In the genomic region with DNA sequence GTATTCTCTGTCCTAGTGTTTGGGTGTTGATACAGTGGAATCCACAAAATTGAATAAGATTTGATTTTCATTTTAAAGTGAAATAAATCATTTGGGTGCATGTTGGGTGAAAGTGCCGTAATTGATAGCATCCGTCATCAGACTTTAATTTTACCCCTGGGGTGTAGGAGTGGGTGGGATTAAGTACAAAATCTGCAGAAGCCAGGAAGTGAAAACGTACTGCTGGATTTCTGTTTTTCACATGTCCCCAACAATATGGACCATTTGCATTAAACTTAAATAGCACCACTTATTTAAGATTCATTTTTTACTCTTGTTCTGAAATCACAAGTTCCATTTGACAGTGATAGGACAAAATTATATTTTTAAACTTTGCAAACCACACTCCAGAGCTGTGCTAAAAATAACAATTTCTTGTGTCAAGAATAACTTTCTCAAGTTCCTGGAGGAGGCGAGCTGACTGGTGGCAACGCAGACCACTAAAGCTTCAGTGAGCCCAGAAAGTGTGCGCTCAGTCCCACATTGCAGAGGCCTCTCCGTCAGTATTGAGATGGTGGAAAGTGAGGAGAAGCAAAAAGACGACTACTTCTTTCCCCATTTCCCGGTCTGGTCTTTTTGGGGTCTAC, we compare ENCODE assay signal across 15 cellular contexts.
DNase-seq lines count a peak whose midpoint lies in the region; ATAC-seq and TF ChIP-seq lines count a peak whose summit lies in the region.
"Had no signal": no experiment of that assay in that cellular context is flagged by ENCODE, and none has a peak within 500 bp of the region (broad histone marks: within the 10 kb centered on the region; RNA-seq: fewer than 3 reads in every experiment).

No MANE protein-coding gene starts in this region.

- H3K27me3 Mint-ChIP-seq in T-helper 1 cell treated with Interleukin-12 subunit alpha and Interleukin-12 subunit beta and Interleukin-4 antibody, amounts not matched to agents 30 μg/mL and 1 μg/mL, for 36 hours (ENCODE audit: low read depth): no peaks in the 10 kb centered on the region
- H3K27me3 Mint-ChIP-seq in central memory CD8-positive, alpha-beta T cell: no peaks in the 10 kb centered on the region

- no peak overlapping the region for H3K4me3 Mint-ChIP-seq in T-helper 1 cell treated with Interleukin-12 subunit alpha and Interleukin-12 subunit beta and Interleukin-4 antibody, amounts not matched to agents 30 μg/mL and 1 μg/mL, for 36 hours
- no peak overlapping the region for H3K4me3 Mint-ChIP-seq in central memory CD8-positive, alpha-beta T cell

- peaks cover 79% of the 10 kb centered on the region for H3K4me1 Mint-ChIP-seq in T-helper 1 cell treated with Interleukin-12 subunit alpha and Interleukin-12 subunit beta and Interleukin-4 antibody, amounts not matched to agents 30 μg/mL and 1 μg/mL, for 36 hours (ENCODE audit: low read depth)
- peaks cover 91% of the 10 kb centered on the region for H3K4me1 Mint-ChIP-seq in central memory CD8-positive, alpha-beta T cell

- no peak for DNase-seq in T-helper 1 cell
- DNase-seq in central memory CD8-positive, alpha-beta T cell (ENCODE audit: low spot score in 2 of 2): no peak
- DNase-seq in adrenal gland: no peak
- no peak for DNase-seq in NCI-H510A treated with DMSO at 0.1 percent for 48 hours (lab: John Stamatoyannopoulos, UW)
- DNase-seq: 8988T; activated CD4-positive, alpha-beta T cell treated with anti-CD3 and anti-CD28 coated beads for 1 hour; activated gamma-delta T cell treated with Interleukin-2 at 50 U/mL for 16 hours; NCI-H1105 treated with DMSO at 0.1 percent for 48 hours; NCI-H774; SJCRH30; stimulated activated CD4-positive, alpha-beta T cell treated with anti-CD3 and anti-CD28 coated beads, Interleukin-2, amount 100 ng/mL, for 48 hours had no signal

- peak overlapping the region; percentile 4 to 34 (median 23) for H3K9ac ChIP-seq in skeletal muscle tissue (ENCODE audit: low read depth in 1 of 3, low read length in 3 of 3)

- no peak for TF ChIP-seq CTCF in adrenal gland (IDR thresholded peaks at IDR 0.05)

- H3K27ac Mint-ChIP-seq in T-helper 1 cell treated with Interleukin-12 subunit alpha and Interleukin-12 subunit beta and Interleukin-4 antibody, amounts not matched to agents 30 μg/mL and 1 μg/mL, for 36 hours: peak overlapping the region; percentile 13
- H3K27ac Mint-ChIP-seq in central memory CD8-positive, alpha-beta T cell (ENCODE audit: low read depth): peak overlapping the region; percentile 82

- peak overlapping the region; percentile 26 for H3K27ac ChIP-seq in skeletal muscle tissue (ENCODE audit: low read depth, low read length)
- peak overlapping the region in 1 of 5 donors; percentile 26 for H3K27ac ChIP-seq in adrenal gland
- H3K27ac ChIP-seq: SJCRH30 had no signal

- intact Hi-C loops in adrenal gland (cut with DNase I): no loop called here

- H3K27me3 ChIP-seq in skeletal muscle tissue (ENCODE audit: control insufficient read depth in 3 of 3, insufficient read depth in 3 of 3, low read length in 3 of 3): no peaks in the 10 kb centered on the region
- H3K27me3 ChIP-seq in adrenal gland: no peaks in the 10 kb centered on the region
- H3K27me3 ChIP-seq: SJCRH30 had no signal

- TF ChIP-seq POLR2A in adrenal gland (IDR thresholded peaks at IDR 0.05): no peak

- WGBS in adrenal gland, 4 donors: 81 to 91% (median 86%) methylated on average over 9 of the region's 9 CpGs

- peaks cover 25% of the 10 kb centered on the region for H3K36me3 Mint-ChIP-seq in T-helper 1 cell treated with Interleukin-12 subunit alpha and Interleukin-12 subunit beta and Interleukin-4 antibody, amounts not matched to agents 30 μg/mL and 1 μg/mL, for 36 hours (ENCODE audit: low read depth)
- H3K36me3 Mint-ChIP-seq in central memory CD8-positive, alpha-beta T cell (ENCODE audit: insufficient read depth): peaks cover 19% of the 10 kb centered on the region

- peaks cover 11% of the 10 kb centered on the region for H3K9me3 Mint-ChIP-seq in T-helper 1 cell treated with Interleukin-12 subunit alpha and Interleukin-12 subunit beta and Interleukin-4 antibody, amounts not matched to agents 30 μg/mL and 1 μg/mL, for 36 hours
- no peaks in the 10 kb centered on the region for H3K9me3 Mint-ChIP-seq in central memory CD8-positive, alpha-beta T cell

- ATAC-seq in HG03095 (IDR thresholded peaks at IDR 0.05; ENCODE audit: unreplicated experiment) (peak; percentile 18), HG03565 (IDR thresholded peaks at IDR 0.05; ENCODE audit: unreplicated experiment) (no peak)
- no peak for ATAC-seq in central memory CD8-positive, alpha-beta T cell (replicated peaks; ENCODE audit: extremely low read depth, poor library complexity, severe bottlenecking)

- H3K4me3 ChIP-seq in skeletal muscle tissue (ENCODE audit: low read length in 3 of 3) (peak overlapping the region in 2 of 3 donors; percentile 33 to 49), adrenal gland (no peak overlapping the region)
- H3K4me3 ChIP-seq: SJCRH30 had no signal

- H3K36me3 ChIP-seq in skeletal muscle tissue (ENCODE audit: control insufficient read depth in 3 of 3, insufficient read depth in 3 of 3, low read length in 3 of 3): peaks cover 0 to 2% (median 0%) of the 10 kb centered on the region in 3 donors
- no peaks in the 10 kb centered on the region for H3K36me3 ChIP-seq in adrenal gland (replicated peaks in 1 of 2)
- H3K36me3 ChIP-seq: SJCRH30 had no signal

- H3K4me1 ChIP-seq in skeletal muscle tissue (ENCODE audit: control insufficient read depth in 3 of 3, insufficient read depth in 3 of 3, low read length in 3 of 3) (peaks cover 47 to 65% (median 53%) of the 10 kb centered on the region in 3 donors), adrenal gland (replicated peaks in 1 of 2) (peaks cover 7 to 41% of the 10 kb centered on the region in 2 donors)

- H3K9me3 ChIP-seq in skeletal muscle tissue (ENCODE audit: control insufficient read depth in 3 of 3, low read length in 3 of 3) (no peaks in the 10 kb centered on the region), adrenal gland (replicated peaks in 1 of 3) (no peaks in the 10 kb centered on the region)
- H3K9me3 ChIP-seq: SJCRH30 had no signal

Comparison
In these comparisons a context has a peak if more than half of its experiments do, and no peak if none do; other contexts are left out.
1. H3K4me3 ChIP-seq: peak in skeletal muscle tissue (2 of 3); none in adrenal gland (0 of 4).